In genomic region chr11:34916810-34917780, GRCh38 we compare ENCODE assay signal across 8 cellular contexts. TPM values are rescaled to one million over a fixed set of nuclear protein-coding genes. Genes with fewer than 3 reads are reported as not detected.
DNase-seq lines count a peak whose midpoint lies in the region; ATAC-seq and TF ChIP-seq lines count a peak whose summit lies in the region.

No MANE protein-coding gene starts in this region.

- H3K27ac ChIP-seq in KMS-11 = peak overlapping the region; percentile 38; the same call in 1 of the 2 replicates
- peak overlapping the region; percentile 79 for H3K27ac ChIP-seq in brain microvascular endothelial cell
- peak overlapping the region; percentile 92 to 95 for H3K27ac ChIP-seq in thoracic aorta

- H3K27me3 ChIP-seq in KMS-11 (ENCODE audit: insufficient read depth, low read depth) (no peaks in the 10 kb centered on the region), brain microvascular endothelial cell (replicated peaks) (no peaks in the 10 kb centered on the region), thoracic aorta (replicated peaks; ENCODE audit: insufficient read depth) (no peaks in the 10 kb centered on the region)

- H3K36me3 ChIP-seq in KMS-11 (ENCODE audit: insufficient read depth) = no peaks in the 10 kb centered on the region
- H3K36me3 ChIP-seq in brain microvascular endothelial cell (replicated peaks) = no peaks in the 10 kb centered on the region
- H3K36me3 ChIP-seq in thoracic aorta = no peaks in the 10 kb centered on the region

- in situ Hi-C loops in brain microvascular endothelial cell (cut with HindIII; ENCODE audit: low pct_ligation_motif_present, low sequenced_read_pairs) = no loop called here

- H3K4me3 ChIP-seq in GM12875 (ENCODE audit: low read depth, low read length) (peak overlapping the region; percentile 87), KMS-11 (IDR thresholded peaks at IDR 0.05; ENCODE audit: insufficient read depth, low read depth, low read length) (no peak overlapping the region), brain microvascular endothelial cell (ENCODE audit: low read depth, low read length) (peak overlapping the region; percentile 97), thoracic aorta (peak overlapping the region; percentile 97)

- peak; percentile 35 for DNase-seq in brain microvascular endothelial cell
- DNase-seq in left lobe of liver (ENCODE audit: low spot score) = no peak
- no peak for DNase-seq in thoracic aorta (ENCODE audit: low spot score)
- DNase-seq in activated CD8-positive, alpha-beta memory T cell treated with anti-CD3 and anti-CD28 coated beads, Interleukin-2, amount 50 U/mL, for 4 hours = no peak
- no peak for DNase-seq in NCI-H1105 (lab: John Stamatoyannopoulos, UW)

- peak overlapping the region; percentile 58 for H3K4me2 ChIP-seq in KMS-11

- H4K20me1 ChIP-seq in KMS-11 (ENCODE audit: insufficient read depth) = no peaks in the 10 kb centered on the region

- no peaks in the 10 kb centered on the region for H3K9me3 ChIP-seq in thoracic aorta

- TF ChIP-seq CTCF in GM12875 (IDR thresholded peaks at IDR 0.05; ENCODE audit: borderline replicate concordance, insufficient read depth, low read depth, low read length) (no peak), KMS-11 (conservative IDR thresholded peaks at IDR 0.05; ENCODE audit: low read depth, low read length) (no peak), brain microvascular endothelial cell (IDR thresholded peaks at IDR 0.05; ENCODE audit: low read depth, low read length, missing control alignments) (no peak), thoracic aorta (IDR thresholded peaks at IDR 0.05) (no peak)

- peak overlapping the region; percentile 70 for H3K9ac ChIP-seq in KMS-11

- H2AFZ ChIP-seq in KMS-11 (ENCODE audit: low read depth) = peak overlapping the region; percentile 52

- ATAC-seq in GM21717 (IDR thresholded peaks at IDR 0.05; ENCODE audit: unreplicated experiment) = peak; percentile 29
- peak; percentile 11 for ATAC-seq in left lobe of liver
- ATAC-seq in thoracic aorta (ENCODE audit: insufficient number of reproducible peaks, low FRiP score, low read depth) = peak; percentile 7

- H3K4me1 ChIP-seq in KMS-11 (ENCODE audit: low read depth, poor library complexity, severe bottlenecking) = peaks cover 13% of the 10 kb centered on the region
- H3K4me1 ChIP-seq in thoracic aorta (ENCODE audit: control insufficient read depth in 1 of 2, low read depth in 2 of 2) = peaks cover 9 to 32% of the 10 kb centered on the region in 2 donors

- peaks cover 28% of the 10 kb centered on the region for H3K79me2 ChIP-seq in KMS-11 (ENCODE audit: insufficient read depth, low read depth)

RNA-seq across cellular contexts. Expression of gene PDHX, which starts 0.7 kb away (rescaled TPM):
- total RNA-seq in left lobe of liver (26.5 TPM), thoracic aorta (10 to 100 TPM; 19.8 to 27.5 TPM)

RNA-seq across cellular contexts. Expression of gene APIP, which starts 0.9 kb away (rescaled TPM):
- 8.0 TPM for total RNA-seq in left lobe of liver
- total RNA-seq in thoracic aorta = 10 to 100 TPM; 16.9 to 25.0 TPM

Comparison
In these comparisons a context has a peak if more than half of its experiments do, and no peak if none do; other contexts are left out.
1. H3K27ac ChIP-seq: peak in every context shown above with its lines; median percentile 94 in thoracic aorta; 79 in brain microvascular endothelial cell; 38 in KMS-11.